In the genomic region with DNA sequence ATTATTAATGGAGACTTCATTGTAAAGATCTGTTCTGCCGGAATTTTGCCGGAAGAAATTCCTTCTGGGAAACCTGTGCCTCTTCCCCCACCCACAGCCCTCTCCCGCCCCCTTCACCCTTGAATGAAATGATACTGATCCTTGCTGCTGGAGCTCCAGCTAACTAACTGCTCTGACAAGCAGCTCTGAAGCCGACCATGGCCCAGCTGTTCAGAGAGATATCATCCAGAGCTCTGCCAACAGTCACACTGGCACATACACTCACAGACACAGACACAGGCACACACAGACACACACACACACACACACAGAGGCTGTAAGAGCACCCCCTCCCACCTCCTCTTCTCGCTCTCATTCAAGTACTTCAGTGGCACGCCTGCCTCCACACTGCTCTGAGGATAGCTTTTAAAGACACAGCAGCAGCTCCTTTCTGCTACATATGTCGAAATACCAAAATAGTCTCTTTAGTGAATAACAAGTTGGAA, we compare ENCODE assay signal across 8 cellular contexts.
DNase-seq lines count a peak whose midpoint lies in the region; ATAC-seq and TF ChIP-seq lines count a peak whose summit lies in the region.

No MANE protein-coding gene starts in this region.

- H3K36me3 ChIP-seq in SJCRH30 (peaks cover 8% of the 10 kb centered on the region), ovary (no peaks in the 10 kb centered on the region)

- no peaks in the 10 kb centered on the region for H3K27me3 Mint-ChIP-seq in T-helper 17 cell

- H3K27ac Mint-ChIP-seq in T-helper 17 cell, result no peak overlapping the region

- no peak for TF ChIP-seq CTCF in ovary (IDR thresholded peaks at IDR 0.05)

- no peak overlapping the region; the same call in 1 of the 2 replicates for H3K27ac ChIP-seq in SJCRH30
- H3K27ac ChIP-seq in ovary, result peak overlapping the region; percentile 43 to 63

- no peak for TF ChIP-seq POLR2A in ovary (IDR thresholded peaks at IDR 0.05)

- no peak for ATAC-seq in GM19463 (IDR thresholded peaks at IDR 0.05; ENCODE audit: unreplicated experiment)
- ATAC-seq in T-helper 17 cell, result no peak

- peaks cover 23% of the 10 kb centered on the region for H3K4me1 Mint-ChIP-seq in T-helper 17 cell

- H3K4me3 Mint-ChIP-seq in T-helper 17 cell, result no peak overlapping the region

- peaks cover under 1% of the 10 kb centered on the region for H3K36me3 Mint-ChIP-seq in T-helper 17 cell (ENCODE audit: low read depth)

- TF ChIP-seq EP300 in ovary (IDR thresholded peaks at IDR 0.05), result no peak

- peaks cover 6% of the 10 kb centered on the region; the same call in 1 of the 2 replicates for H3K9me3 ChIP-seq in SJCRH30 (replicated peaks)
- no peaks in the 10 kb centered on the region for H3K9me3 ChIP-seq in ovary
- no peaks in the 10 kb centered on the region for H3K9me3 ChIP-seq in T-helper 17 cell (ENCODE audit: control insufficient read depth, low read length, poor library complexity, severe bottlenecking)

- H3K4me3 ChIP-seq in SJCRH30 (peak overlapping the region; percentile 2), ovary (no peak overlapping the region)

- 3 to 14% (median 6%) methylated on average over 7 of the region's 7 CpGs for WGBS in ovary, 3 donors

- H3K4me1 ChIP-seq in SJCRH30, result peaks cover 22% of the 10 kb centered on the region; the same call in 1 of the 2 replicates
- H3K4me1 ChIP-seq in ovary (ENCODE audit: insufficient read depth), result peaks cover 3% of the 10 kb centered on the region

- no peaks in the 10 kb centered on the region for H3K27me3 ChIP-seq in SJCRH30
- H3K27me3 ChIP-seq in ovary, result no peaks in the 10 kb centered on the region

- DNase-seq in GM03348 (ENCODE audit: low spot score), result peak; percentile 16
- DNase-seq in SJCRH30, result peak; percentile 97 to 99
- DNase-seq in head of caudate nucleus, result peak; percentile 15 to 92 (median 60)
- DNase-seq in ovary, result peak; percentile 45 to 61 (median 55)
- no peak for DNase-seq in T-helper 17 cell
- no peak for DNase-seq in NCI-H1092 treated with DMSO at 0.1 percent for 48 hours (lab: John Stamatoyannopoulos, UW)
- no peak for DNase-seq in cerebellar nuclear complex (lab: John Stamatoyannopoulos, UW)

- intact Hi-C loops in head of caudate nucleus (cut with DNase I) (no loop called here), ovary (cut with DNase I) (no loop called here)

Comparison
In these comparisons a context has a peak if more than half of its experiments do, and no peak if none do; other contexts are left out.
1. DNase-seq: peak in GM03348 (single experiment), SJCRH30 (2 of 2), head of caudate nucleus (42 of 42) and ovary (5 of 5); none in T-helper 17 cell (0 of 3), NCI-H1092 treated with DMSO at 0.1 percent for 48 hours (single experiment) and cerebellar nuclear complex (0 of 2).